Comparison of ENCODE assay signal across 18 cellular contexts in genomic region chr22:30159082-30159481, GRCh38.
A peak's percentile ranks its signal among the peaks of the same experiment; 100 is the strongest.
DNase-seq lines count a peak whose midpoint lies in the region; ATAC-seq and TF ChIP-seq lines count a peak whose summit lies in the region.
"Had no signal": no experiment of that assay in that cellular context is flagged by ENCODE, and none has a peak within 500 bp of the region (broad histone marks: within the 10 kb centered on the region; RNA-seq: fewer than 3 reads in every experiment).

No MANE protein-coding gene starts in this region.

- no peaks in the 10 kb centered on the region for H3K9me3 Mint-ChIP-seq in activated naive CD4-positive, alpha-beta T cell treated with anti-CD3 and anti-CD28 coated beads for 36 hours
- H3K9me3 Mint-ChIP-seq in activated CD4-positive, alpha-beta memory T cell treated with anti-CD3 and anti-CD28 coated beads, Interleukin-2, amount 10 ng/mL, durations not matched to agents 7 days and 5 days, result no peaks in the 10 kb centered on the region
- no peaks in the 10 kb centered on the region for H3K9me3 Mint-ChIP-seq in effector memory CD8-positive, alpha-beta T cell

- H3K4me3 Mint-ChIP-seq in activated naive CD4-positive, alpha-beta T cell treated with anti-CD3 and anti-CD28 coated beads for 36 hours, result no peak overlapping the region
- H3K4me3 Mint-ChIP-seq in activated CD4-positive, alpha-beta memory T cell treated with anti-CD3 and anti-CD28 coated beads, Interleukin-2, amount 10 ng/mL, durations not matched to agents 7 days and 5 days, result peak overlapping the region; percentile 8
- H3K4me3 Mint-ChIP-seq in effector memory CD8-positive, alpha-beta T cell, result no peak overlapping the region

- H3K36me3 Mint-ChIP-seq in activated naive CD4-positive, alpha-beta T cell treated with anti-CD3 and anti-CD28 coated beads for 36 hours (ENCODE audit: low read depth), result no peaks in the 10 kb centered on the region
- H3K36me3 Mint-ChIP-seq in activated CD4-positive, alpha-beta memory T cell treated with anti-CD3 and anti-CD28 coated beads, Interleukin-2, amount 10 ng/mL, durations not matched to agents 7 days and 5 days (ENCODE audit: low read depth), result peaks cover 7% of the 10 kb centered on the region
- no peaks in the 10 kb centered on the region for H3K36me3 Mint-ChIP-seq in effector memory CD8-positive, alpha-beta T cell (ENCODE audit: insufficient read depth)

- no peak overlapping the region for H3K23ac ChIP-seq in mesendoderm (ENCODE audit: low read length)

- H3K9me3 ChIP-seq in thyroid gland (no peaks in the 10 kb centered on the region), breast epithelium (no peaks in the 10 kb centered on the region)
- H3K9me3 ChIP-seq: mucosa of descending colon had no signal

- no peak for ATAC-seq in effector memory CD8-positive, alpha-beta T cell (replicated peaks)
- ATAC-seq: foreskin keratinocyte, mucosa of descending colon had no signal

- H3K36me3 ChIP-seq in thyroid gland (no peaks in the 10 kb centered on the region), mesendoderm (ENCODE audit: control insufficient read depth, insufficient read depth, low read length) (no peaks in the 10 kb centered on the region), breast epithelium (no peaks in the 10 kb centered on the region)

- no peak overlapping the region for H3K56ac ChIP-seq in mesendoderm (ENCODE audit: low read length)

- H3K79me1 ChIP-seq in mesendoderm (ENCODE audit: low read length), result no peaks in the 10 kb centered on the region

- TF ChIP-seq CTCF in thyroid gland (IDR thresholded peaks at IDR 0.05) (no peak), breast epithelium (IDR thresholded peaks at IDR 0.05) (no peak)

- no peaks in the 10 kb centered on the region for H3K27me3 Mint-ChIP-seq in activated naive CD4-positive, alpha-beta T cell treated with anti-CD3 and anti-CD28 coated beads for 36 hours (ENCODE audit: low read depth)
- H3K27me3 Mint-ChIP-seq in activated CD4-positive, alpha-beta memory T cell treated with anti-CD3 and anti-CD28 coated beads, Interleukin-2, amount 10 ng/mL, durations not matched to agents 7 days and 5 days, result no peaks in the 10 kb centered on the region
- H3K27me3 Mint-ChIP-seq in effector memory CD8-positive, alpha-beta T cell, result peaks cover 8 to 11% of the 10 kb centered on the region in 2 donors

- no peaks in the 10 kb centered on the region for H3K79me2 ChIP-seq in mesendoderm (ENCODE audit: control insufficient read depth, insufficient read depth, low read length)

- no peak overlapping the region for H2BK120ac ChIP-seq in mesendoderm (ENCODE audit: low read depth, low read length)

- no peak overlapping the region for H4K8ac ChIP-seq in mesendoderm (ENCODE audit: low read depth, low read length)

- intact Hi-C loops in activated naive CD4-positive, alpha-beta T cell treated with anti-CD3 and anti-CD28 coated beads for 36 hours (cut with micrococcal nuclease), result loop anchor here (1.0 to 2.0 kb wide), 4 partner anchors 8 to 38 kb away; no protein-coding TSS in a partner anchor
- intact Hi-C loops in thyroid gland (cut with DNase I) (no loop called here), breast epithelium (cut with DNase I; ENCODE audit: low total_unique reads) (no loop called here)

- H3K18ac ChIP-seq in mesendoderm (ENCODE audit: low read length), result no peak overlapping the region

- no peak overlapping the region for H3K9ac ChIP-seq in mesendoderm (ENCODE audit: low read length)

- H2BK5ac ChIP-seq in mesendoderm (ENCODE audit: low read length), result no peak overlapping the region

- TF ChIP-seq POLR2A in thyroid gland (IDR thresholded peaks at IDR 0.05), result no peak
- TF ChIP-seq POLR2A in breast epithelium (IDR thresholded peaks at IDR 0.05), result no peak

- CTCF ChIA-PET in activated naive CD4-positive, alpha-beta T cell treated with anti-CD3 and anti-CD28 coated beads for 36 hours (lab: Charles Lee), result interaction anchor here (0.6 to 1.6 kb wide), 4 partner anchors 19 to 129 kb away, joined by 3 to 6 read pairs (median 4); no protein-coding TSS in a partner anchor
- CTCF ChIA-PET in activated CD4-positive, alpha-beta memory T cell treated with anti-CD3 and anti-CD28 coated beads, Interleukin-2, amount 10 ng/mL, durations not matched to agents 7 days and 5 days (lab: Charles Lee), result interaction anchor here (0.9 to 1.6 kb wide), 4 partner anchors 9 to 51 kb away, joined by 3 to 4 read pairs (median 4); no protein-coding TSS in a partner anchor

- POLR2A ChIA-PET in activated CD4-positive, alpha-beta memory T cell treated with anti-CD3 and anti-CD28 coated beads, Interleukin-2, amount 10 ng/mL, durations not matched to agents 7 days and 5 days (lab: Charles Lee), result interaction anchor here (0.8 to 3.4 kb wide), 7 partner anchors 9 to 147 kb away, joined by 3 to 21 read pairs (median 5); no protein-coding TSS in a partner anchor

- H2AK5ac ChIP-seq in mesendoderm (ENCODE audit: low read length), result no peak overlapping the region

- 92 to 93% methylated on average over 4 of the region's 4 CpGs for WGBS in thyroid gland, 2 donors
- WGBS in mesendoderm (ENCODE audit: extremely low coverage, insufficient coverage, low lambda C conversion rate), result no CpG with 5 or more reads among the region's 4 CpGs

- no peak overlapping the region for H4K5ac ChIP-seq in mesendoderm (ENCODE audit: low read length)

- H3K27me3 ChIP-seq in thyroid gland (no peaks in the 10 kb centered on the region), mesendoderm (ENCODE audit: insufficient read depth, low read length, poor library complexity) (no peaks in the 10 kb centered on the region), breast epithelium (no peaks in the 10 kb centered on the region)

- H3K4me1 ChIP-seq in thyroid gland (peaks cover 7 to 11% of the 10 kb centered on the region in 2 donors), mesendoderm (ENCODE audit: control insufficient read depth, low read depth, low read length) (no peaks in the 10 kb centered on the region), breast epithelium (no peaks in the 10 kb centered on the region)
- H3K4me1 ChIP-seq: foreskin keratinocyte had no signal

- H3K4me3 ChIP-seq in thyroid gland (replicated peaks in 1 of 3) (no peak overlapping the region), mesendoderm (ENCODE audit: low read length) (no peak overlapping the region), breast epithelium (no peak overlapping the region)
- H3K4me3 ChIP-seq: coronary artery, mucosa of descending colon had no signal

- H3K4ac ChIP-seq in mesendoderm (ENCODE audit: low read depth, low read length), result no peak overlapping the region

- no peak overlapping the region for H3K4me2 ChIP-seq in mesendoderm (ENCODE audit: low read length)

- H3K27ac ChIP-seq in thyroid gland (peak overlapping the region in 2 of 3 donors; percentile 5 to 70), mesendoderm (ENCODE audit: low read depth, low read length) (no peak overlapping the region), breast epithelium (no peak overlapping the region)
- H3K27ac ChIP-seq: coronary artery, foreskin keratinocyte had no signal

- H3K4me1 Mint-ChIP-seq in activated naive CD4-positive, alpha-beta T cell treated with anti-CD3 and anti-CD28 coated beads for 36 hours (ENCODE audit: low read depth), result peaks cover 63% of the 10 kb centered on the region
- H3K4me1 Mint-ChIP-seq in activated CD4-positive, alpha-beta memory T cell treated with anti-CD3 and anti-CD28 coated beads, Interleukin-2, amount 10 ng/mL, durations not matched to agents 7 days and 5 days, result peaks cover 68% of the 10 kb centered on the region
- peaks cover 0 to 5% of the 10 kb centered on the region in 2 donors for H3K4me1 Mint-ChIP-seq in effector memory CD8-positive, alpha-beta T cell (ENCODE audit: low read depth in 2 of 2)

- DNase-seq in activated naive CD4-positive, alpha-beta T cell treated with anti-CD3 and anti-CD28 coated beads for 36 hours, result no peak
- no peak for DNase-seq in activated naive CD4-positive, alpha-beta T cell (lab: John Stamatoyannopoulos, UW)
- DNase-seq in activated CD4-positive, alpha-beta memory T cell treated with anti-CD3 and anti-CD28 coated beads, Interleukin-2, amount 10 ng/mL, durations not matched to agents 7 days and 5 days, result no peak
- no peak for DNase-seq in effector memory CD8-positive, alpha-beta T cell
- DNase-seq in thyroid gland, result no peak
- DNase-seq in mesendoderm, result no peak
- no peak for DNase-seq in breast epithelium (ENCODE audit: low spot score in 2 of 2)
- DNase-seq: activated CD4-positive, alpha-beta T cell treated with anti-CD3 and anti-CD28 coated beads, Interleukin-2, amount 50 U/mL, for 1 hour; activated effector memory CD4-positive, alpha-beta T cell treated with Interleukin-2 at 50 U/mL for 16 hours; H7; NCI-H1417 treated with DMSO at 0.1 percent for 48 hours; NCI-H2171 treated with DMSO at 0.1 percent for 48 hours; NCI-H69; retina; T1000 had no signal

- peak overlapping the region; percentile 93 for H3K27ac Mint-ChIP-seq in activated naive CD4-positive, alpha-beta T cell treated with anti-CD3 and anti-CD28 coated beads for 36 hours
- H3K27ac Mint-ChIP-seq in activated CD4-positive, alpha-beta memory T cell treated with anti-CD3 and anti-CD28 coated beads, Interleukin-2, amount 10 ng/mL, durations not matched to agents 7 days and 5 days, result peak overlapping the region; percentile 91
- peak overlapping the region; percentile 53 to 74 for H3K27ac Mint-ChIP-seq in effector memory CD8-positive, alpha-beta T cell

- no peak overlapping the region for H2BK15ac ChIP-seq in mesendoderm (replicated peaks; ENCODE audit: low read depth)

Comparison
In these comparisons a context has a peak if more than half of its experiments do, and no peak if none do; other contexts are left out.
1. H3K27ac ChIP-seq: peak in thyroid gland (2 of 3); none in mesendoderm (single experiment) and breast epithelium (0 of 2).
2. Peak in every context shown above with its lines, with median percentiles within 50 percentile points of each other: H3K27ac Mint-ChIP-seq.